8 cellular contexts compared by ENCODE assay signal in genomic region chr2:189178726-189179606, GRCh38. TPM values are rescaled to one million over a fixed set of nuclear protein-coding genes. Genes with fewer than 3 reads are reported as not detected.
DNase-seq lines count a peak whose midpoint lies in the region; ATAC-seq and TF ChIP-seq lines count a peak whose summit lies in the region.

No MANE protein-coding gene starts in this region.

- no peak for TF ChIP-seq POLR2A in esophagus squamous epithelium (IDR thresholded peaks at IDR 0.05)

- H3K36me3 ChIP-seq in esophagus squamous epithelium, result no peaks in the 10 kb centered on the region
- H3K36me3 ChIP-seq in muscle layer of duodenum (ENCODE audit: control insufficient read depth in 1 of 2, insufficient read depth in 2 of 2, low read length in 2 of 2), result peaks cover 0 to 5% of the 10 kb centered on the region in 2 donors

- H3K27me3 ChIP-seq in esophagus squamous epithelium (no peaks in the 10 kb centered on the region), muscle layer of duodenum (ENCODE audit: low read depth, low read length) (no peaks in the 10 kb centered on the region)

- intact Hi-C loops in esophagus squamous epithelium (cut with DNase I), result no loop called here
- intact Hi-C loops in CD14-positive monocyte (cut with micrococcal nuclease), result no loop called here

- peaks cover 10 to 18% (median 17%) of the 10 kb centered on the region in 3 donors for H3K27me3 Mint-ChIP-seq in CD14-positive monocyte (ENCODE audit: low read depth in 3 of 3)

- H3K36me3 Mint-ChIP-seq in CD14-positive monocyte, result no peaks in the 10 kb centered on the region

- DNase-seq in A172 (ENCODE audit: low spot score) (peak; percentile 68), M059J (ENCODE audit: low read depth) (peak; percentile 78), esophagus squamous epithelium (lab: John Stamatoyannopoulos, UW) (no peak), CD14-positive monocyte (ENCODE audit: low spot score) (no peak)

- H3K4me3 Mint-ChIP-seq in CD14-positive monocyte, result peak overlapping the region in 1 of 2 donors; percentile 7

- TF ChIP-seq CTCF in esophagus squamous epithelium (IDR thresholded peaks at IDR 0.05) (no peak), CD14-positive monocyte (IDR thresholded peaks at IDR 0.05) (no peak)

- H3K4me1 Mint-ChIP-seq in CD14-positive monocyte, result no peaks in the 10 kb centered on the region

- H3K9me3 ChIP-seq in esophagus squamous epithelium, result no peaks in the 10 kb centered on the region
- no peaks in the 10 kb centered on the region for H3K9me3 ChIP-seq in muscle layer of duodenum (ENCODE audit: control insufficient read depth in 1 of 2, low read length in 2 of 2)

- WGBS in esophagus squamous epithelium, 2 donors, result 4% methylated on average over 15 of the region's 15 CpGs

- H3K4me1 ChIP-seq in esophagus squamous epithelium (peaks cover 0 to 19% (median 0%) of the 10 kb centered on the region in 3 donors), muscle layer of duodenum (ENCODE audit: control insufficient read depth in 1 of 2, insufficient read depth in 2 of 2, low read length in 2 of 2) (peaks cover 0 to 10% of the 10 kb centered on the region in 2 donors)

- H3K4me3 ChIP-seq in esophagus squamous epithelium (peak overlapping the region; percentile 19 to 65 (median 54)), muscle layer of duodenum (ENCODE audit: low read depth in 1 of 2, low read length in 2 of 2) (peak overlapping the region; percentile 81 to 87)

- H3K9me3 Mint-ChIP-seq in CD14-positive monocyte, result peaks cover 0 to 2% (median 0%) of the 10 kb centered on the region in 7 donors

- no peak overlapping the region for H3K27ac Mint-ChIP-seq in CD14-positive monocyte

- ATAC-seq in GM21390 (IDR thresholded peaks at IDR 0.05; ENCODE audit: unreplicated experiment) (no peak), GM19035 (IDR thresholded peaks at IDR 0.05; ENCODE audit: unreplicated experiment) (no peak), HG03342 (IDR thresholded peaks at IDR 0.05; ENCODE audit: unreplicated experiment) (no peak)

- H3K27ac ChIP-seq in esophagus squamous epithelium (peak overlapping the region; percentile 20 to 81 (median 78)), muscle layer of duodenum (ENCODE audit: low read length) (peak overlapping the region; percentile 92)

RNA-seq across cellular contexts. Expression of gene COL5A2, which starts 0.6 kb away (rescaled TPM):
- total RNA-seq in A172 (2014; rRNA removed; shearing (Covaris generic)), result 955 and 1,017 TPM in 2 replicates
- 131 and 221 TPM in 2 replicates for total RNA-seq in M059J (2014; rRNA removed; shearing (Covaris generic))
- 10 to 100 TPM in 3 of 4 donors, 1 to 10 TPM in 1; 5.6 to 34.3 (median 13.4) TPM for total RNA-seq in esophagus squamous epithelium
- polyA plus RNA-seq in CD14-positive monocyte, result not detected

Comparison
In these comparisons a context has a peak if more than half of its experiments do, and no peak if none do; other contexts are left out.
1. DNase-seq: peak in A172 (single experiment) and M059J (single experiment); none in esophagus squamous epithelium (single experiment) and CD14-positive monocyte (single experiment).